30 cellular contexts compared by ENCODE assay signal in the genomic region with DNA sequence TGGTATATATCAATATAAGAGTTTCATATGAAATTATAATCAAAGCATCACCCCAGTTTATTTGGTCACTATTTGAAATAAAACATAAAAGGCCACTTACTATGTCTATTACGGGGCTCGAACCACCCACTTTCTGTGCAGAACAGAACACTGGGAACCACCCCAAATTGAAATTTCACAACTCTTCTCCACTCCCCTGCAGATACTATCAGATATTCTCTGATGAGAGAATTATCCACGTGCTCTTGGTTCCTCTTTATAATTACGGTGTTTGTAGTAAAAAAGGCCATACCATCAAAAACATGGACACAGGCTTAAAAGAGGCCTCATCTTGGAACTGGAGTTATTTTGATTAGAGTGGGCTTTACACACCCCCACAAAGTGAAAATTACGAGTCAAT.
"Had no signal": no experiment of that assay in that cellular context is flagged by ENCODE, and none has a peak within 500 bp of the region (broad histone marks: within the 10 kb centered on the region; RNA-seq: fewer than 3 reads in every experiment).

No MANE protein-coding gene starts in this region.

- H3K27ac ChIP-seq: ascending aorta, breast epithelium, KMS-11, SJCRH30, SK-N-MC, WERI-Rb-1 had no signal

- H3K4me1 ChIP-seq: ascending aorta, breast epithelium had no signal

- H3K27me3 ChIP-seq: ascending aorta, breast epithelium, SJCRH30 had no signal

- H3K9me3 ChIP-seq: ascending aorta, breast epithelium, SJCRH30 had no signal

- ATAC-seq: activated CD8-positive, alpha-beta memory T cell treated with anti-CD3 and anti-CD28 coated beads, Interleukin-2, amount 10 ng/mL, durations not matched to agents 7 days and 5 days had no signal

- H3K4me3 ChIP-seq: ascending aorta, breast epithelium, SJCRH30, SK-N-MC had no signal

- DNase-seq: activated CD4-positive, alpha-beta memory T cell treated with anti-CD3 and anti-CD28 coated beads, Interleukin-2, amount 10 ng/mL, durations not matched to agents 7 days and 5 days; activated CD4-positive, alpha-beta T cell treated with anti-CD3 and anti-CD28 coated beads for 1 hour; activated CD4-positive, alpha-beta T cell treated with anti-CD3 and anti-CD28 coated beads for 48 hours; activated CD4-positive, CD25-positive, alpha-beta regulatory T cell; activated CD8-positive, alpha-beta memory T cell treated with anti-CD3 and anti-CD28 coated beads for 24 hours; activated CD8-positive, alpha-beta memory T cell treated with anti-CD3 and anti-CD28 coated beads, Interleukin-2, amount 10 ng/mL, durations not matched to agents 7 days and 5 days; activated CD8-positive, alpha-beta memory T cell treated with anti-CD3 and anti-CD28 coated beads, Interleukin-2, amount 50 U/mL, for 48 hours; activated effector memory CD4-positive, alpha-beta T cell treated with Interleukin-2 at 50 U/mL for 16 hours; activated naive CD4-positive, alpha-beta T cell treated with anti-CD3 and anti-CD28 coated beads, Interleukin-2, amount 50 U/mL, for 16 hours; activated naive CD8-positive, alpha-beta T cell treated with anti-CD3 and anti-CD28 coated beads, Interleukin-2, amount 10 ng/mL, durations not matched to agents 7 days and 5 days; activated T-cell treated with anti-CD3 and anti-CD28 coated beads, Interleukin-2, amount 50 U/mL, for 48 hours; amygdala; MM.1S; NCI-H1092 treated with DMSO at 0.1 percent for 48 hours; NCI-H1417; NCI-H146; NCI-H187 treated with DMSO at 0.1 percent for 48 hours; NCI-H2081; NCI-H226; NCI-H446 treated with DMSO at 0.1 percent for 48 hours; NCI-H524; NCI-H69; NCI-H82; SHP77; WERI-Rb-1 had no signal

- H3K36me3 ChIP-seq: breast epithelium, SJCRH30 had no signal
